14 cellular contexts compared by ENCODE assay signal in the genomic region with DNA sequence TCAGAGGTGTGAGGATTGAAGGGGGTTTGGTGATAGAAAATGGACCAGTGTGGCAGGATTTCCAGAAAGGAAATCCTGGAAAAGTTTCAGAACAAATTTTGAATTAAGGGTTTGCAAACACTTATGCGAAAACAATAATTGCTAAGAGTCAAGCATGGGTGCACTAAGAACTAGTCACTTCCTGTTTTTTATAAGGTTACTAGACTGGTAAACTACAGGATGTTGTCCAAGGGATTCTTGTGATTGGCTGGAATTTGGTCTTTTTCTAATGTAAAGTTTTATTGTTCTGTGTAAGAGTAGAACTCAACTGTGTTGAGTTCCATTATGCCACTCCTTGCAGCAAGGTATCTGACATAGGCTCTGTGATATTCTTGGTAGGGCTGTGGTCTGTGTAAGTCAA. TPM values are rescaled to one million over a fixed set of nuclear protein-coding genes. Genes with fewer than 3 reads are reported as not detected.
DNase-seq lines count a peak whose midpoint lies in the region; ATAC-seq, FAIRE-seq and TF ChIP-seq lines count a peak whose summit lies in the region.
"Had no signal": no experiment of that assay in that cellular context is flagged by ENCODE, and none has a peak within 500 bp of the region (broad histone marks: within the 10 kb centered on the region; RNA-seq: fewer than 3 reads in every experiment).

No MANE protein-coding gene starts in this region.

- RAD21 ChIA-PET in GM12878 (lab: Charles Lee; ENCODE audit: unreplicated experiment), result no interaction called here

- SMC1A ChIA-PET in GM12878 (lab: Charles Lee; ENCODE audit: uncharacterized antibody, unreplicated experiment), result interaction anchor here (1.4 to 2.2 kb wide), 2 partner anchors 9 to 11 kb away, joined by 4 to 9 read pairs; no protein-coding TSS in a partner anchor

- 96% methylated on average over 1 of the region's 1 CpG for WGBS in A549 (ENCODE audit: missing lambda C conversion rate)
- WGBS in GM12878 (ENCODE audit: insufficient coverage, insufficient replicate concordance, low lambda C conversion rate, missing lambda C conversion rate), result 57% methylated on average over 1 of the region's 1 CpG
- whole genome bisulfite sequencing in pancreas, 2 donors, result 91 to 92% methylated on average over 1 of the region's 1 CpG

- CTCF ChIA-PET in A549 (lab: Yijun Ruan, JAX) (interaction anchor here (3.9 kb wide), 1 partner anchor 84 kb away, joined by 20 read pairs; no protein-coding TSS in a partner anchor), GM12878 (lab: Yijun Ruan, JAX) (no interaction called here)

- BruUV-seq in GM12878 (replicated peaks; lab: Mats Ljungman, UMichigan), result no TSS peak

- no peak overlapping the region for H3K4me2 ChIP-seq in A549
- H3K4me2 ChIP-seq in GM12878 (ENCODE audit: control insufficient read depth, insufficient read depth), result no peak overlapping the region

- TF ChIP-seq RAD21 in A549 (conservative IDR thresholded peaks at IDR 0.05 in 1 of 2, IDR thresholded peaks at IDR 0.05 in 1 of 2) (no peak), GM12878 (IDR thresholded peaks at IDR 0.05; ENCODE audit: insufficient read depth, low read depth, low read length) (no peak)

- no peak overlapping the region for H2AFZ ChIP-seq in GM12878 (ENCODE audit: control insufficient read depth, low read depth, low read length)

- in situ Hi-C loops in GM12878 (cut with MboI), result no loop called here

- TF ChIP-seq CTCF in A549 (IDR thresholded peaks at IDR 0.05), result no peak
- TF ChIP-seq CTCF in GM12878 (IDR thresholded peaks at IDR 0.05 in 2 of 3, conservative IDR thresholded peaks at IDR 0.05 in 1 of 3; ENCODE audit: control insufficient read depth in 2 of 3, extremely low read depth in 1 of 3, insufficient read depth in 1 of 3, low read depth in 3 of 3, low read length in 3 of 3), result no peak
- no peak for TF ChIP-seq CTCF in endothelial cell (IDR thresholded peaks at IDR 0.05; ENCODE audit: unreplicated experiment)
- TF ChIP-seq CTCF in pancreas (IDR thresholded peaks at IDR 0.05), result no peak

- peaks cover 21% of the 10 kb centered on the region for H3K4me1 Mint-ChIP-seq in endothelial cell (ENCODE audit: unreplicated experiment)

- no peak overlapping the region for H3K27ac Mint-ChIP-seq in endothelial cell (ENCODE audit: unreplicated experiment)

- no peak for FAIRE-seq in A549 (lab: Jason Lieb, UNC)
- no peak for FAIRE-seq in GM12878 (lab: Jason Lieb, UNC)
- FAIRE-seq in pancreas (lab: Jason Lieb, UNC), result no peak

- H3K9me3 Mint-ChIP-seq in endothelial cell (ENCODE audit: unreplicated experiment), result no peaks in the 10 kb centered on the region

- H3K4me3 ChIP-seq in A549 (no peak overlapping the region), GM12878 (no peak overlapping the region), pancreas (no peak overlapping the region)
- H3K4me3 ChIP-seq: sigmoid colon had no signal

- no peak for ATAC-seq in A549
- ATAC-seq in GM12878, result peak; percentile 48
- no peak for ATAC-seq in pancreas

- intact Hi-C loops in GM12878 (cut with micrococcal nuclease; ENCODE audit: unreplicated experiment), result no loop called here
- intact Hi-C loops in pancreas (cut with DNase I), result loop anchor here in 1 of 3 donors (10.0 kb wide), 1 partner anchor 78 kb away; no protein-coding TSS in a partner anchor

- TF ChIP-seq EP300 in A549 (IDR thresholded peaks at IDR 0.05) (no peak), GM12878 (IDR thresholded peaks at IDR 0.05; ENCODE audit: borderline replicate concordance in 1 of 2, control insufficient read depth in 1 of 2, low read depth in 2 of 2, low read length in 2 of 2) (no peak)

- no peak overlapping the region for H3K9ac ChIP-seq in GM12878 (ENCODE audit: control insufficient read depth, insufficient read depth, low read length)

- DNase-seq in A549 (ENCODE audit: low read depth in 1 of 2, low spot score in 1 of 2) (no peak), DMS153 treated with DMSO at 0.1 percent for 48 hours (lab: John Stamatoyannopoulos, UW; ENCODE audit: unreplicated experiment) (peak; percentile 12), NCI-H2029 treated with DMSO at 0.1 percent for 48 hours (lab: John Stamatoyannopoulos, UW) (peak; percentile 28), GM12878 (ENCODE audit: low read depth, low spot score) (no peak), endothelial cell (ENCODE audit: low spot score) (no peak), NCI-H2171 (lab: John Stamatoyannopoulos, UW) (no peak), pancreas (no peak), mucosa of gallbladder (ENCODE audit: low spot score) (no peak)
- DNase-seq: glutamatergic neuron, MM.1S, NCI-H446, sigmoid colon had no signal

- H3K36me3 Mint-ChIP-seq in endothelial cell (ENCODE audit: low read depth, unreplicated experiment), result no peaks in the 10 kb centered on the region

- H3K4me1 ChIP-seq in A549, result peaks cover 63% of the 10 kb centered on the region
- peaks cover 14% of the 10 kb centered on the region for H3K4me1 ChIP-seq in GM12878 (ENCODE audit: control insufficient read depth, insufficient read depth, low read length)
- H3K4me1 ChIP-seq in pancreas, result peaks cover 0 to 13% (median 5%) of the 10 kb centered on the region in 3 donors

- TF ChIP-seq POLR2A in A549 (IDR thresholded peaks at IDR 0.05; ENCODE audit: low read length), result no peak
- no peak for TF ChIP-seq POLR2A in GM12878 (IDR thresholded peaks at IDR 0.05; ENCODE audit: low read depth, low read length)

- no peak overlapping the region for H3K4me3 Mint-ChIP-seq in endothelial cell (ENCODE audit: unreplicated experiment)

- POLR2A ChIA-PET in A549 (lab: Yijun Ruan, JAX), result no interaction called here
- POLR2A ChIA-PET in GM12878 (lab: Charles Lee), result interaction anchor here (0.6 kb wide), 1 partner anchor 1061 kb away, joined by 3 read pairs; no protein-coding TSS in a partner anchor

- H3K27ac ChIP-seq in A549 (peak overlapping the region; percentile 95 to 100), GM12878 (ENCODE audit: control insufficient read depth, insufficient read depth) (no peak overlapping the region), pancreas (no peak overlapping the region)
- H3K27ac ChIP-seq: epithelial cell of prostate, RWPE1, sigmoid colon had no signal

- no peaks in the 10 kb centered on the region for H4K20me1 ChIP-seq in GM12878 (ENCODE audit: control insufficient read depth, insufficient read depth)

- H3K79me2 ChIP-seq in GM12878 (ENCODE audit: control insufficient read depth, insufficient read depth, low read length), result no peaks in the 10 kb centered on the region

- H3K9me3 ChIP-seq in A549 (peaks cover 9% of the 10 kb centered on the region; the same call in 2 of the 3 replicates), GM12878 (replicated peaks; ENCODE audit: control insufficient read depth, insufficient read depth, low read length) (no peaks in the 10 kb centered on the region), pancreas (no peaks in the 10 kb centered on the region)
- H3K9me3 ChIP-seq: sigmoid colon had no signal

- H3K27me3 ChIP-seq in GM12878 (replicated peaks in 1 of 2; ENCODE audit: control insufficient read depth in 2 of 2, insufficient read depth in 2 of 2, low read length in 1 of 2) (no peaks in the 10 kb centered on the region), pancreas (no peaks in the 10 kb centered on the region)
- H3K27me3 ChIP-seq: sigmoid colon had no signal

- no peaks in the 10 kb centered on the region for H3K36me3 ChIP-seq in GM12878 (ENCODE audit: control insufficient read depth in 2 of 2, insufficient read depth in 2 of 2, low read length in 1 of 2)
- no peaks in the 10 kb centered on the region for H3K36me3 ChIP-seq in pancreas
- H3K36me3 ChIP-seq: sigmoid colon had no signal

- peaks cover 2% of the 10 kb centered on the region for H3K27me3 Mint-ChIP-seq in endothelial cell (ENCODE audit: unreplicated experiment)

TF ChIP-seq in A549, 52 proteins besides CTCF, POLR2A, EP300 and RAD21 (continues in another document):
- no peak for TF ChIP-seq FOSB (CRISPR knock-in tag; IDR thresholded peaks at IDR 0.05)
- no peak for TF ChIP-seq KDM5A (IDR thresholded peaks at IDR 0.05)

TF ChIP-seq in GM12878, 131 proteins besides CTCF, POLR2A, EP300 and RAD21 (continues in another document):
- TF ChIP-seq TAF1 (IDR thresholded peaks at IDR 0.05; ENCODE audit: borderline replicate concordance, low read depth, low read length), result no peak

RNA-seq across cellular contexts. Expression of a gene that starts 54.1 kb away (rescaled TPM):
- polyA plus RNA-seq in A549 (2011; rRNA removed), result 54.5 and 64.7 TPM in 2 replicates
- polyA plus RNA-seq in A549 (2012; cell fraction: cytosol; rRNA removed), result 53.0 and 70.6 TPM in 2 replicates
- 279 and 384 TPM in 2 replicates for polyA plus RNA-seq in A549 (2012; cell fraction: nucleus; rRNA removed)
- 40.7 to 49.3 TPM (median 44.3 TPM) in 3 replicates for polyA plus RNA-seq in A549 (2017; fragmentation: RNase III; extraction: RNeasy Plus Mini Kit Qiagen cat#74134 plus additional on column Dnase treatment)
- 62.7 and 126 TPM in 2 replicates for polyA minus RNA-seq in A549 (2011; rRNA and poly(A)+ RNA removed)
- 0.73 and 0.75 TPM in 2 replicates for total RNA-seq in GM12878 (2013; cell fraction: nucleolus; rRNA removed)
- 0.98 and 1.0 TPM in 2 replicates for total RNA-seq in GM12878 (2014; rRNA removed)
- 0.63 and 0.83 TPM in 2 replicates for total RNA-seq in GM12878 (2014; rRNA removed; fragmentation: Illumina TruSeq; extraction: Trizol)
- total RNA-seq in GM12878 (2021), result 1.9 and 2.3 TPM in 2 replicates
- 0.59 TPM for polyA plus RNA-seq in GM12878 (2011; ENCODE audit: low read depth)
- 1.9 and 3.4 TPM in 2 replicates for polyA plus RNA-seq in GM12878 (2011; rRNA removed)
- polyA plus RNA-seq in GM12878 (2011; cell fraction: cytosol; rRNA removed), result 2.7 and 4.2 TPM in 2 replicates
- 15.3 and 18.3 TPM in 2 replicates for polyA plus RNA-seq in GM12878 (2011; cell fraction: nucleus; rRNA removed)
- 0.90 and 1.6 TPM in 2 replicates for polyA plus RNA-seq in GM12878 (2012)
- 0.49 and 0.84 TPM in 2 replicates for polyA plus RNA-seq in GM12878 (2014; fragmentation: Illumina TruSeq; extraction: Trizol)
- polyA plus RNA-seq in GM12878 (2014; fragmentation: Nextera tagmentation; extraction: Ambion mirVana), result under 1 TPM; 0.05 to 0.09 TPM
- polyA plus RNA-seq in GM12878 (2014; rRNA removed), result 1.6 and 2.4 TPM in 2 replicates
- polyA plus RNA-seq in GM12878 (2016; fragmentation: Nextera tagmentation; extraction: Ambion mirVana), result 1 to 10 TPM in 1 of 2 experiments, under 1 TPM in 1; 0.92 to 1.3 TPM
- polyA minus RNA-seq in GM12878 (2011; rRNA and poly(A)+ RNA removed), result 5.6 and 7.5 TPM in 2 replicates
- 0.94 and 2.7 TPM in 2 replicates for polyA minus RNA-seq in GM12878 (2011; cell fraction: cytosol; rRNA and poly(A)+ RNA removed)
- polyA minus RNA-seq in GM12878 (2011; cell fraction: nucleus; rRNA and poly(A)+ RNA removed), result 4.2 and 5.3 TPM in 2 replicates
- 0.23 TPM for total RNA-seq in endothelial cell (ENCODE audit: unreplicated experiment)
- 1 to 10 TPM in 4 of 6 donors, under 1 TPM in 2; 0.32 to 5.8 (median 1.5) TPM for total RNA-seq in pancreas
- polyA plus RNA-seq in pancreas, result 1 to 10 TPM; 2.7 to 4.5 TPM
- 17.8 TPM for total RNA-seq in mucosa of gallbladder

Comparison
In these comparisons a context has a peak if more than half of its experiments do, and no peak if none do; other contexts are left out.
1. DNase-seq: peak in DMS153 treated with DMSO at 0.1 percent for 48 hours (single experiment) and NCI-H2029 treated with DMSO at 0.1 percent for 48 hours (single experiment); none in A549 (0 of 2), GM12878 (single experiment), endothelial cell (single experiment), NCI-H2171 (single experiment), pancreas (0 of 6) and mucosa of gallbladder (single experiment).
2. H3K27ac ChIP-seq: peak in A549 (2 of 2); none in GM12878 (single experiment) and pancreas (0 of 4).